Comparison of ENCODE assay signal across 9 cellular contexts in genomic region chr13:31982540-31982939, GRCh38. TPM values are rescaled to one million over a fixed set of nuclear protein-coding genes. Genes with fewer than 3 reads are reported as not detected.
DNase-seq lines count a peak whose midpoint lies in the region; ATAC-seq, FAIRE-seq and TF ChIP-seq lines count a peak whose summit lies in the region.
"Had no signal": no experiment of that assay in that cellular context is flagged by ENCODE, and none has a peak within 500 bp of the region (broad histone marks: within the 10 kb centered on the region; RNA-seq: fewer than 3 reads in every experiment).

No MANE protein-coding gene starts in this region.

- no peaks in the 10 kb centered on the region for H3K4me1 ChIP-seq in endothelial cell of umbilical vein (ENCODE audit: control insufficient read depth, extremely low read depth, insufficient read depth, low read length)
- no peaks in the 10 kb centered on the region for H3K4me1 ChIP-seq in prostate gland (replicated peaks)

- FAIRE-seq in endothelial cell of umbilical vein (lab: Jason Lieb, UNC): no peak

- H3K27ac ChIP-seq in endothelial cell of umbilical vein (ENCODE audit: insufficient read depth, low read depth, low read length) (no peak overlapping the region), prostate gland (no peak overlapping the region)
- H3K27ac ChIP-seq: dorsolateral prefrontal cortex had no signal

- no TSS peak for BruUV-seq in endothelial cell of umbilical vein (replicated peaks; lab: Mats Ljungman, UMichigan)

- no peak for TF ChIP-seq CTCF in HFF-Myc (IDR thresholded peaks at IDR 0.05; ENCODE audit: low read depth, low read length, missing control alignments)
- no peak for TF ChIP-seq CTCF in endothelial cell of umbilical vein (IDR thresholded peaks at IDR 0.05; ENCODE audit: extremely low read depth in 1 of 2, insufficient read depth in 1 of 2, low read depth in 1 of 2, low read length in 2 of 2)
- TF ChIP-seq CTCF in prostate gland (IDR thresholded peaks at IDR 0.05): no peak
- no peak for TF ChIP-seq CTCF in glutamatergic neuron (IDR thresholded peaks at IDR 0.05; ENCODE audit: partially characterized antibody, unreplicated experiment)

- H3K4me3 Mint-ChIP-seq in stimulated activated memory B cell treated with anti-CD40 and anti-IgM and Interleukin-4, amounts not matched to agents 10 μg/mL and 1 μg/mL and 100 μg/mL, for 72 hours: no peak overlapping the region
- no peak overlapping the region for H3K4me3 Mint-ChIP-seq in glutamatergic neuron (ENCODE audit: unreplicated experiment)

- H3K27me3 Mint-ChIP-seq in stimulated activated memory B cell treated with anti-CD40 and anti-IgM and Interleukin-4, amounts not matched to agents 10 μg/mL and 1 μg/mL and 100 μg/mL, for 72 hours: no peaks in the 10 kb centered on the region
- H3K27me3 Mint-ChIP-seq in glutamatergic neuron (ENCODE audit: unreplicated experiment): no peaks in the 10 kb centered on the region

- H3K9me3 ChIP-seq in endothelial cell of umbilical vein (replicated peaks; ENCODE audit: control insufficient read depth, insufficient read depth, low read length): no peaks in the 10 kb centered on the region
- H3K9me3 ChIP-seq in prostate gland: no peaks in the 10 kb centered on the region

- no peaks in the 10 kb centered on the region for H3K36me3 Mint-ChIP-seq in stimulated activated memory B cell treated with anti-CD40 and anti-IgM and Interleukin-4, amounts not matched to agents 10 μg/mL and 1 μg/mL and 100 μg/mL, for 72 hours
- peaks cover 9% of the 10 kb centered on the region for H3K36me3 Mint-ChIP-seq in glutamatergic neuron (ENCODE audit: unreplicated experiment)

- DNase-seq in HFF-Myc (ENCODE audit: extremely low read depth, low read depth): peak; percentile 95
- DNase-seq in NOMO-1 (lab: John Stamatoyannopoulos, UW; ENCODE audit: unreplicated experiment in 2 of 2): peak; percentile 56 to 90
- DNase-seq in endothelial cell of umbilical vein (ENCODE audit: low read depth, low spot score): peak; percentile 24
- DNase-seq in prostate gland (ENCODE audit: low spot score): peak; percentile 43
- no peak for DNase-seq in inferior parietal cortex (ENCODE audit: extremely low spot score)
- DNase-seq in NCI-H526 treated with DMSO at 0.1 percent for 48 hours (lab: John Stamatoyannopoulos, UW): no peak
- DNase-seq in glutamatergic neuron: no peak

- POLR2A ChIA-PET in endothelial cell of umbilical vein (lab: Charles Lee): no interaction called here

- no peak for ATAC-seq in stimulated activated memory B cell treated with anti-CD40 and anti-IgM and Interleukin-4, amounts not matched to agents 10 μg/mL and 1 μg/mL and 100 μg/mL, for 72 hours

- H3K4me3 ChIP-seq in HFF-Myc (replicated peaks; ENCODE audit: low read depth, low read length) (no peak overlapping the region), endothelial cell of umbilical vein (replicated peaks in 1 of 3; ENCODE audit: insufficient read depth in 1 of 3, low read depth in 1 of 3, low read length in 3 of 3) (no peak overlapping the region), prostate gland (no peak overlapping the region)
- H3K4me3 ChIP-seq: dorsolateral prefrontal cortex had no signal

- H3K36me3 ChIP-seq in endothelial cell of umbilical vein (ENCODE audit: control insufficient read depth in 2 of 2, extremely low read depth in 1 of 2, insufficient read depth in 2 of 2, low read length in 2 of 2): no peaks in the 10 kb centered on the region
- H3K36me3 ChIP-seq in prostate gland: no peaks in the 10 kb centered on the region

- CTCF ChIA-PET in endothelial cell of umbilical vein (lab: Charles Lee): interaction anchor here (1.0 kb wide), 1 partner anchor 20 kb away, joined by 3 read pairs; no protein-coding TSS in a partner anchor

- H3K79me2 ChIP-seq in endothelial cell of umbilical vein (ENCODE audit: control insufficient read depth, insufficient read depth, low read length): no peaks in the 10 kb centered on the region

- intact Hi-C loops in endothelial cell of umbilical vein (cut with micrococcal nuclease) (no loop called here), prostate gland (cut with DNase I) (no loop called here)

- no peaks in the 10 kb centered on the region for H4K20me1 ChIP-seq in endothelial cell of umbilical vein (replicated peaks; ENCODE audit: control insufficient read depth, extremely low read depth, insufficient read depth, low read length)

- H3K9me1 ChIP-seq in endothelial cell of umbilical vein (replicated peaks; ENCODE audit: control insufficient read depth, extremely low read depth, insufficient read depth, low read length): no peaks in the 10 kb centered on the region

- dilution Hi-C loops in endothelial cell of umbilical vein (cut with MboI; ENCODE audit: extremely low pct_ligation_motif_present, low sequenced_read_pairs): no loop called here

- no peak overlapping the region for H3K9ac ChIP-seq in endothelial cell of umbilical vein (replicated peaks; ENCODE audit: extremely low read depth, insufficient read depth, low read length)

- H3K9me3 Mint-ChIP-seq in stimulated activated memory B cell treated with anti-CD40 and anti-IgM and Interleukin-4, amounts not matched to agents 10 μg/mL and 1 μg/mL and 100 μg/mL, for 72 hours: no peaks in the 10 kb centered on the region
- peaks cover 3% of the 10 kb centered on the region for H3K9me3 Mint-ChIP-seq in glutamatergic neuron (ENCODE audit: unreplicated experiment)

- no peak overlapping the region for H2AFZ ChIP-seq in endothelial cell of umbilical vein (ENCODE audit: low read depth, low read length)

- no peak overlapping the region for H3K4me2 ChIP-seq in endothelial cell of umbilical vein (ENCODE audit: insufficient read depth, low read length)

- H3K27ac Mint-ChIP-seq in stimulated activated memory B cell treated with anti-CD40 and anti-IgM and Interleukin-4, amounts not matched to agents 10 μg/mL and 1 μg/mL and 100 μg/mL, for 72 hours: no peak overlapping the region
- H3K27ac Mint-ChIP-seq in glutamatergic neuron (ENCODE audit: unreplicated experiment): no peak overlapping the region

- WGBS in prostate gland: 48% methylated on average over 5 of the region's 5 CpGs

- peaks cover 7% of the 10 kb centered on the region for H3K4me1 Mint-ChIP-seq in stimulated activated memory B cell treated with anti-CD40 and anti-IgM and Interleukin-4, amounts not matched to agents 10 μg/mL and 1 μg/mL and 100 μg/mL, for 72 hours
- peaks cover 3% of the 10 kb centered on the region for H3K4me1 Mint-ChIP-seq in glutamatergic neuron (ENCODE audit: low read depth, unreplicated experiment)

- TF ChIP-seq POLR2A in endothelial cell of umbilical vein (IDR thresholded peaks at IDR 0.05; ENCODE audit: low read depth, low read length): no peak
- no peak for TF ChIP-seq POLR2A in prostate gland (IDR thresholded peaks at IDR 0.05)

- H3K27me3 ChIP-seq in endothelial cell of umbilical vein (ENCODE audit: control insufficient read depth in 2 of 2, insufficient read depth in 2 of 2, low read length in 2 of 2): peaks cover 2 to 8% of the 10 kb centered on the region in 2 experiments
- no peaks in the 10 kb centered on the region for H3K27me3 ChIP-seq in prostate gland (replicated peaks; ENCODE audit: insufficient read depth)
- H3K27me3 ChIP-seq: dorsolateral prefrontal cortex had no signal

TF ChIP-seq in endothelial cell of umbilical vein, 7 proteins besides CTCF, POLR2A, EP300 and RAD21:
- no peak for TF ChIP-seq MYC (IDR thresholded peaks at IDR 0.05; ENCODE audit: low read depth, low read length)
- TF ChIP-seq MAX (IDR thresholded peaks at IDR 0.05; ENCODE audit: insufficient read depth, insufficient read length): no peak
- TF ChIP-seq JUN (IDR thresholded peaks at IDR 0.05; ENCODE audit: borderline replicate concordance, insufficient read depth, insufficient read length, low read depth): no peak
- TF ChIP-seq FOS (IDR thresholded peaks at IDR 0.05; ENCODE audit: borderline replicate concordance, insufficient read depth, low read length): peak; percentile 42
- no peak for TF ChIP-seq POLR2AphosphoS5 (IDR thresholded peaks at IDR 0.05; ENCODE audit: insufficient read depth, low read depth, low read length)

RNA-seq across cellular contexts. Expression of gene FRY, which starts 49.0 kb away (rescaled TPM):
- total RNA-seq in endothelial cell of umbilical vein (75.8 and 86.7 TPM in 2 replicates), prostate gland (10 to 100 TPM; 16.4 to 33.3 TPM), glutamatergic neuron (ENCODE audit: unreplicated experiment) (83.6 TPM)
- polyA plus RNA-seq in endothelial cell of umbilical vein: 40.0 and 57.3 TPM in 2 replicates
- polyA plus RNA-seq in endothelial cell of umbilical vein (2011; cell fraction: cytosol; rRNA removed): 43.3 and 47.7 TPM in 2 replicates
- 63.4 and 71.0 TPM in 2 replicates for polyA plus RNA-seq in endothelial cell of umbilical vein (2011; cell fraction: nucleus; rRNA removed)
- 36.5 and 37.6 TPM in 2 replicates for polyA plus RNA-seq in endothelial cell of umbilical vein (2012)
- 103 and 114 TPM in 2 replicates for polyA minus RNA-seq in endothelial cell of umbilical vein
- 0.31 TPM for polyA minus RNA-seq in endothelial cell of umbilical vein (2011; cell fraction: cytosol; rRNA and poly(A)+ RNA removed)
- 63.4 and 65.7 TPM in 2 replicates for polyA minus RNA-seq in endothelial cell of umbilical vein (2011; cell fraction: nucleus; rRNA and poly(A)+ RNA removed)

Comparison
In these comparisons a context has a peak if more than half of its experiments do, and no peak if none do; other contexts are left out.
1. DNase-seq: peak in HFF-Myc (single experiment), NOMO-1 (2 of 2), endothelial cell of umbilical vein (single experiment) and prostate gland (single experiment); none in inferior parietal cortex (single experiment), NCI-H526 treated with DMSO at 0.1 percent for 48 hours (single experiment) and glutamatergic neuron (single experiment).